11 cellular contexts compared by ENCODE assay signal in genomic region chr3:48709051-48709461, GRCh38. TPM values are rescaled to one million over a fixed set of nuclear protein-coding genes. Genes with fewer than 3 reads are reported as not detected.
DNase-seq lines count a peak whose midpoint lies in the region; ATAC-seq, FAIRE-seq and TF ChIP-seq lines count a peak whose summit lies in the region.
"Had no signal": no experiment of that assay in that cellular context is flagged by ENCODE, and none has a peak within 500 bp of the region (broad histone marks: within the 10 kb centered on the region; RNA-seq: fewer than 3 reads in every experiment).

No MANE protein-coding gene starts in this region.

- H3K27me3 Mint-ChIP-seq in CD14-positive monocyte (ENCODE audit: low read depth in 3 of 3), result peaks cover 0 to 2% (median 0%) of the 10 kb centered on the region in 3 donors

- intact Hi-C loops in CD14-positive monocyte (cut with micrococcal nuclease), result no loop called here

- H3K36me3 ChIP-seq in H1 (ENCODE audit: control insufficient read depth in 2 of 4, insufficient read depth in 4 of 4, low read length in 3 of 4) (peaks cover 7 to 76% (median 23%) of the 10 kb centered on the region in 4 experiments), osteoblast (ENCODE audit: insufficient read depth, low read length) (peaks cover 46% of the 10 kb centered on the region)

- H3K4me3 Mint-ChIP-seq in CD14-positive monocyte, result no peak overlapping the region
- H3K4me3 Mint-ChIP-seq: activated T-helper 1 cell treated with anti-CD3 and anti-CD28 coated beads, Interleukin-12 subunit alpha, Interleukin-12 subunit beta, Interleukin-2, Interleukin-4 antibody, amounts not matched to agents 30 ng/mL and 10 ng/mL and 1 ng/mL, durations not matched to agents 14 hours and 24 hours and 36 hours had no signal

- no peak overlapping the region for H3K56ac ChIP-seq in H1 (replicated peaks; ENCODE audit: insufficient read length, low read depth, low read length)

- no peaks in the 10 kb centered on the region for H3K23me2 ChIP-seq in H1 (ENCODE audit: low read depth, low read length)

- ATAC-seq in GM19452 (IDR thresholded peaks at IDR 0.05; ENCODE audit: unreplicated experiment), result no peak

- no peak for TF ChIP-seq POLR2A in H1 (IDR thresholded peaks at IDR 0.05; ENCODE audit: control extremely low read depth in 1 of 2, low read depth in 2 of 2, low read length in 2 of 2)

- H3K27me3 ChIP-seq in H1 (replicated peaks in 1 of 4; ENCODE audit: control insufficient read depth in 3 of 4, extremely low read depth in 1 of 4, insufficient read depth in 3 of 4, low read length in 3 of 4), result no peaks in the 10 kb centered on the region
- no peaks in the 10 kb centered on the region for H3K27me3 ChIP-seq in osteoblast (ENCODE audit: insufficient read depth, low read length)

- H3K9me3 Mint-ChIP-seq in CD14-positive monocyte, result no peaks in the 10 kb centered on the region
- H3K9me3 Mint-ChIP-seq: activated T-helper 1 cell treated with anti-CD3 and anti-CD28 coated beads, Interleukin-12 subunit alpha, Interleukin-12 subunit beta, Interleukin-2, Interleukin-4 antibody, amounts not matched to agents 30 ng/mL and 10 ng/mL and 1 ng/mL, durations not matched to agents 14 hours and 24 hours and 36 hours had no signal

- DNase-seq in CD14-positive monocyte (ENCODE audit: low spot score) (no peak), NCI-H446 treated with DMSO at 0.1 percent for 48 hours (lab: John Stamatoyannopoulos, UW) (peak; percentile 34), H1 (ENCODE audit: low read depth in 1 of 2, low spot score in 2 of 2) (no peak), osteoblast (ENCODE audit: insufficient read length, low spot score, missing footprints) (no peak), NCI-H1930 (lab: John Stamatoyannopoulos, UW) (no peak), DMS 273 (lab: John Stamatoyannopoulos, UW; ENCODE audit: unreplicated experiment) (no peak)
- no peak for DNase-seq in central memory CD4-positive, alpha-beta T cell
- DNase-seq: midbrain had no signal

- H2AFZ ChIP-seq in H1 (ENCODE audit: low read length), result no peak overlapping the region
- no peak overlapping the region for H2AFZ ChIP-seq in osteoblast (ENCODE audit: low read length)

- H2BK12ac ChIP-seq in H1 (ENCODE audit: low read depth, low read length), result no peak overlapping the region

- H3K79me2 ChIP-seq in H1 (ENCODE audit: control insufficient read depth in 1 of 2, insufficient read depth in 2 of 2, low read length in 2 of 2), result peaks cover 65 to 96% of the 10 kb centered on the region in 2 experiments
- H3K79me2 ChIP-seq in osteoblast (ENCODE audit: insufficient read depth, low read length), result peaks cover 89% of the 10 kb centered on the region

- TF ChIP-seq EP300 in H1 (IDR thresholded peaks at IDR 0.05; ENCODE audit: borderline replicate concordance in 1 of 2, low read depth in 2 of 2, low read length in 2 of 2), result no peak

- H3K23ac ChIP-seq in H1 (ENCODE audit: insufficient read length), result no peak overlapping the region

- H3K4me2 ChIP-seq in H1 (ENCODE audit: insufficient read depth in 1 of 2, low read depth in 2 of 2, low read length in 2 of 2) (0 out of 4 replicates have a peak overlapping the region, but pooled peaks of 1 of the 2 experiments have one; percentile 21), osteoblast (ENCODE audit: insufficient read depth, low read length) (peak overlapping the region; percentile 21)

- peak overlapping the region; percentile 9 for H4K5ac ChIP-seq in H1 (ENCODE audit: insufficient read length, low read depth, low read length)

- H4K91ac ChIP-seq in H1 (replicated peaks; ENCODE audit: insufficient read length, low read length), result no peak overlapping the region

- POLR2A ChIA-PET in H1 (lab: Charles Lee; ENCODE audit: partially characterized antibody), result interaction anchor here (0.7 to 13.3 kb wide), 8 partner anchors 6 to 175 kb away, joined by 3 to 187 read pairs (median 8); partner anchors contain the start of genes CELSR3, IP6K2 and NCKIPSD

- TF ChIP-seq CTCF in CD14-positive monocyte (IDR thresholded peaks at IDR 0.05) (no peak), H1 (IDR thresholded peaks at IDR 0.05; ENCODE audit: control extremely low read depth in 1 of 3, insufficient read depth in 1 of 3, low read depth in 1 of 3, low read length in 3 of 3) (no peak), osteoblast (IDR thresholded peaks at IDR 0.05; ENCODE audit: extremely low read depth, low read depth, low read length) (no peak)

- peak overlapping the region; percentile 21 for H3K4ac ChIP-seq in H1 (replicated peaks; ENCODE audit: insufficient read length, low read depth, low read length)

- peak overlapping the region in 4 of 7 donors; percentile 0 to 70 (median 45) for H3K27ac Mint-ChIP-seq in CD14-positive monocyte
- H3K27ac Mint-ChIP-seq: activated T-helper 1 cell treated with anti-CD3 and anti-CD28 coated beads, Interleukin-12 subunit alpha, Interleukin-12 subunit beta, Interleukin-2, Interleukin-4 antibody, amounts not matched to agents 30 ng/mL and 10 ng/mL and 1 ng/mL, durations not matched to agents 14 hours and 24 hours and 36 hours had no signal

- H3K27ac ChIP-seq in H1 (ENCODE audit: low read depth, low read length) (peak overlapping the region; percentile 47; the same call in 1 of the 2 replicates), osteoblast (ENCODE audit: low read depth, low read length) (peak overlapping the region; percentile 65)
- H3K27ac ChIP-seq: SK-N-MC had no signal

- TF ChIP-seq RAD21 in H1 (IDR thresholded peaks at IDR 0.05 in 1 of 2, conservative IDR thresholded peaks at IDR 0.05 in 1 of 2; ENCODE audit: low read depth in 2 of 2, low read length in 2 of 2), result no peak

- 93% methylated on average over 7 of the region's 7 CpGs; no CpG with 5 or more reads in 1 of the 2 experiments for WGBS in H1 (ENCODE audit: extremely low coverage in 1 of 2, insufficient coverage in 1 of 2, insufficient read length in 1 of 2, insufficient replicate concordance in 2 of 2, low coverage in 1 of 2, low lambda C conversion rate in 2 of 2, missing lambda C conversion rate in 1 of 2), 2 experiments

- H3K36me3 Mint-ChIP-seq in CD14-positive monocyte, result peaks cover 28 to 84% of the 10 kb centered on the region in 2 donors

- no peak overlapping the region for H2AK5ac ChIP-seq in H1 (ENCODE audit: low read depth, low read length)

- no peak overlapping the region for H2BK15ac ChIP-seq in H1 (ENCODE audit: low read length)

- peaks cover 2% of the 10 kb centered on the region; the same call in 1 of the 2 replicates for H3K79me1 ChIP-seq in H1 (ENCODE audit: low read depth, low read length)

- CTCF ChIA-PET in H1 (lab: Charles Lee; ENCODE audit: partially characterized antibody), result interaction anchor here (0.6 to 3.1 kb wide), 5 partner anchors 23 to 251 kb away, joined by 3 to 9 read pairs (median 4); partner anchors contain the start of gene NCKIPSD

- no peak overlapping the region; the same call in 1 of the 2 replicates for H4K8ac ChIP-seq in H1 (ENCODE audit: extremely low read depth, insufficient read depth, low read length)

- no peak overlapping the region for H2BK20ac ChIP-seq in H1 (ENCODE audit: low read length)

- H3K9ac ChIP-seq in H1 (replicated peaks in 1 of 4; ENCODE audit: extremely low read depth in 1 of 4, low read depth in 3 of 4, low read length in 3 of 4), result no peak overlapping the region; a peak in 1 of 7 replicates

- H4K20me1 ChIP-seq in H1 (replicated peaks in 1 of 2; ENCODE audit: control insufficient read depth in 1 of 2, insufficient read depth in 2 of 2, low read length in 2 of 2), result peaks cover 14 to 30% of the 10 kb centered on the region in 2 experiments
- peaks cover 76% of the 10 kb centered on the region for H4K20me1 ChIP-seq in osteoblast (ENCODE audit: insufficient read depth, low read length)

- no peak overlapping the region for H3K14ac ChIP-seq in H1 (ENCODE audit: insufficient read length)

- H2BK120ac ChIP-seq in H1 (replicated peaks; ENCODE audit: low read depth, low read length), result peak overlapping the region; percentile 54

- H3K4me1 ChIP-seq in H1 (replicated peaks in 1 of 4; ENCODE audit: control insufficient read depth in 3 of 4, insufficient read depth in 4 of 4, low read length in 3 of 4), result peaks cover 0 to 3% (median 3%) of the 10 kb centered on the region in 4 experiments; a peak in 2 of 7 replicates
- H3K4me1 ChIP-seq in osteoblast (ENCODE audit: insufficient read depth, low read length), result peaks cover 16% of the 10 kb centered on the region

- H3K18ac ChIP-seq in H1 (ENCODE audit: extremely low read depth, low read length), result 0 out of 2 replicates have a peak overlapping the region, but pooled peaks have one; percentile 15

- FAIRE-seq in H1 (lab: Jason Lieb, UNC), result no peak

- H2BK5ac ChIP-seq in H1 (ENCODE audit: low read depth, low read length), result peak overlapping the region; percentile 73

- H3K9me3 ChIP-seq in H1 (ENCODE audit: insufficient read depth in 2 of 2, low read depth in 1 of 2, low read length in 1 of 2), result no peaks in the 10 kb centered on the region
- no peaks in the 10 kb centered on the region for H3K9me3 ChIP-seq in osteoblast (ENCODE audit: low read depth, low read length)

- H3K4me1 Mint-ChIP-seq in CD14-positive monocyte, result peaks cover 5% of the 10 kb centered on the region

- H3K4me3 ChIP-seq in H1 (ENCODE audit: extremely low read depth in 1 of 4, insufficient read depth in 2 of 4, low read depth in 3 of 4, low read length in 4 of 4), result no peak overlapping the region
- peak overlapping the region; percentile 2 for H3K4me3 ChIP-seq in osteoblast (ENCODE audit: insufficient read depth, low read length)
- H3K4me3 ChIP-seq: SK-N-MC had no signal

RNA-seq across cellular contexts. Expression of gene IP6K2, which starts 8.0 kb away (rescaled TPM):
- 10 to 100 TPM; 16.5 to 18.7 TPM for polyA plus RNA-seq in CD14-positive monocyte
- 89.4 and 95.8 TPM in 2 replicates for total RNA-seq in H1 (2021; fragmentation: NEBNext Ultra II Directional; extraction: Animal tissue kit (Norgen Biotek cat#: 25700))
- polyA plus RNA-seq in H1 (2011; rRNA removed), result 144 and 166 TPM in 2 replicates
- polyA plus RNA-seq in H1 (2011; cell fraction: cytosol; rRNA removed), result 147 TPM
- 343 TPM for polyA plus RNA-seq in H1 (2011; cell fraction: nucleus; rRNA removed)
- polyA plus RNA-seq in H1 (2012, experiment 1 of 2), result 107 to 124 TPM (median 113 TPM) in 4 replicates
- 81.5 TPM for polyA plus RNA-seq in H1 (2012, experiment 2 of 2)
- polyA plus RNA-seq in H1 (2013, experiment 1 of 2), result 118 TPM
- 106 TPM for polyA plus RNA-seq in H1 (2013, experiment 2 of 2)
- 89.4 and 110 TPM in 2 replicates for polyA minus RNA-seq in H1 (2011; rRNA and poly(A)+ RNA removed)
- 53.8 TPM for polyA minus RNA-seq in H1 (2011; cell fraction: cytosol; rRNA and poly(A)+ RNA removed)
- polyA minus RNA-seq in H1 (2011; cell fraction: nucleus; rRNA and poly(A)+ RNA removed), result 90.6 TPM
- 38.0 and 44.9 TPM in 2 replicates for total RNA-seq in osteoblast

RNA-seq across cellular contexts. Expression of gene NCKIPSD, which starts 23.3 kb away (rescaled TPM):
- polyA plus RNA-seq in CD14-positive monocyte, result 1 to 10 TPM; 4.2 to 4.3 TPM
- 31.7 and 34.7 TPM in 2 replicates for total RNA-seq in H1 (2021; fragmentation: NEBNext Ultra II Directional; extraction: Animal tissue kit (Norgen Biotek cat#: 25700))
- 91.8 and 114 TPM in 2 replicates for polyA plus RNA-seq in H1 (2011; rRNA removed)
- 64.6 TPM for polyA plus RNA-seq in H1 (2011; cell fraction: cytosol; rRNA removed)
- 127 TPM for polyA plus RNA-seq in H1 (2011; cell fraction: nucleus; rRNA removed)
- polyA plus RNA-seq in H1 (2012, experiment 1 of 2), result 20.3 to 43.2 TPM (median 36.1 TPM) in 4 replicates
- 31.2 TPM for polyA plus RNA-seq in H1 (2012, experiment 2 of 2)
- 19.0 TPM for polyA plus RNA-seq in H1 (2013, experiment 1 of 2)
- polyA plus RNA-seq in H1 (2013, experiment 2 of 2), result 19.0 TPM
- 47.8 and 85.2 TPM in 2 replicates for polyA minus RNA-seq in H1 (2011; rRNA and poly(A)+ RNA removed)
- 45.2 TPM for polyA minus RNA-seq in H1 (2011; cell fraction: cytosol; rRNA and poly(A)+ RNA removed)
- 48.5 TPM for polyA minus RNA-seq in H1 (2011; cell fraction: nucleus; rRNA and poly(A)+ RNA removed)
- 17.1 and 17.7 TPM in 2 replicates for total RNA-seq in osteoblast

RNA-seq across cellular contexts. Expression of gene CELSR3, which starts 46.4 kb away (rescaled TPM):
- polyA plus RNA-seq in CD14-positive monocyte, result not detected
- total RNA-seq in H1 (2021; fragmentation: NEBNext Ultra II Directional; extraction: Animal tissue kit (Norgen Biotek cat#: 25700)), result 26.7 and 29.5 TPM in 2 replicates
- polyA plus RNA-seq in H1 (2011; rRNA removed), result 11.6 and 17.5 TPM in 2 replicates
- 11.5 TPM for polyA plus RNA-seq in H1 (2011; cell fraction: cytosol; rRNA removed)
- 57.7 TPM for polyA plus RNA-seq in H1 (2011; cell fraction: nucleus; rRNA removed)
- polyA plus RNA-seq in H1 (2012, experiment 1 of 2), result 16.1 to 23.3 TPM (median 21.1 TPM) in 4 replicates
- 19.3 TPM for polyA plus RNA-seq in H1 (2012, experiment 2 of 2)
- polyA plus RNA-seq in H1 (2013, experiment 1 of 2), result 17.3 TPM
- polyA plus RNA-seq in H1 (2013, experiment 2 of 2), result 14.2 TPM
- polyA minus RNA-seq in H1 (2011; rRNA and poly(A)+ RNA removed), result 26.2 and 26.5 TPM in 2 replicates
- polyA minus RNA-seq in H1 (2011; cell fraction: cytosol; rRNA and poly(A)+ RNA removed), result 20.9 TPM
- polyA minus RNA-seq in H1 (2011; cell fraction: nucleus; rRNA and poly(A)+ RNA removed), result 30.1 TPM
- total RNA-seq in osteoblast, result 1.2 and 1.4 TPM in 2 replicates

Comparison
In these comparisons a context has a peak if more than half of its experiments do, and no peak if none do; other contexts are left out.
1. RNA of gene CELSR3, which starts 46.4 kb away (total RNA-seq): 26.7 to 29.5 TPM in H1; 1.2 to 1.4 TPM in osteoblast; every median in the first group is over 10 times any median in the second.